ENCODE assay signal across 9 cellular contexts in genomic region chr11:1564535-1565172, GRCh38. TPM values are rescaled to one million over a fixed set of nuclear protein-coding genes. Genes with fewer than 3 reads are reported as not detected.
DNase-seq lines count a peak whose midpoint lies in the region; ATAC-seq and TF ChIP-seq lines count a peak whose summit lies in the region.
"Had no signal": no experiment of that assay in that cellular context is flagged by ENCODE, and none has a peak within 500 bp of the region (broad histone marks: within the 10 kb centered on the region; RNA-seq: fewer than 3 reads in every experiment).

No MANE protein-coding gene starts in this region.

- peaks cover 46% of the 10 kb centered on the region for H4K20me1 ChIP-seq in neural cell (ENCODE audit: insufficient read depth)

- H3F3A ChIP-seq in neural cell (ENCODE audit: insufficient read depth, low read length, poor library complexity, severe bottlenecking) = no peaks in the 10 kb centered on the region

- no peaks in the 10 kb centered on the region for H3K9me3 ChIP-seq in neural cell (ENCODE audit: low read length)
- no peaks in the 10 kb centered on the region for H3K9me3 ChIP-seq in testis

- no peaks in the 10 kb centered on the region for H3K27me3 ChIP-seq in neural cell (ENCODE audit: insufficient read depth, low read depth, low read length)
- no peaks in the 10 kb centered on the region for H3K27me3 ChIP-seq in testis

- no peak overlapping the region for H3K4me2 ChIP-seq in neural cell (ENCODE audit: low read length)

- peak overlapping the region; percentile 28 for H3K27ac ChIP-seq in neural cell (ENCODE audit: low read length)
- H3K27ac ChIP-seq in testis = no peak overlapping the region

- WGBS in testis, 2 donors = 49 to 100% methylated on average over 2 to 13 of the region's 16 CpGs

- no peak for TF ChIP-seq POLR2A in testis (IDR thresholded peaks at IDR 0.05)

- H3K4me3 ChIP-seq in neural cell (ENCODE audit: low read length) (peak overlapping the region; percentile 45), testis (no peak overlapping the region)

- peaks cover under 1% of the 10 kb centered on the region for H3K4me1 ChIP-seq in testis

- TF ChIP-seq RAD21 in neural cell (conservative IDR thresholded peaks at IDR 0.05) = no peak

- TF ChIP-seq EP300 in neural cell (conservative IDR thresholded peaks at IDR 0.05; ENCODE audit: poor library complexity, severe bottlenecking) = no peak

- no peak for TF ChIP-seq CTCF in neural cell (IDR thresholded peaks at IDR 0.05; ENCODE audit: poor library complexity, severe bottlenecking)
- TF ChIP-seq CTCF in testis (IDR thresholded peaks at IDR 0.05) = no peak

- intact Hi-C loops in testis (cut with DNase I; ENCODE audit: low total_unique reads) = no loop called here

- peak; percentile 97 for DNase-seq in Daoy (ENCODE audit: low read depth)
- DNase-seq in NCI-H524 treated with DMSO at 0.1 percent for 48 hours (lab: John Stamatoyannopoulos, UW) = peak; percentile 35
- no peak for DNase-seq in testis
- DNase-seq: activated naive CD8-positive, alpha-beta T cell treated with anti-CD3 and anti-CD28 coated beads, Interleukin-2, amount 10 ng/mL, durations not matched to agents 7 days and 5 days had no signal

- peak overlapping the region; percentile 48 for H3K9ac ChIP-seq in neural cell (ENCODE audit: low read length)

- H3K9me2 ChIP-seq in neural cell (ENCODE audit: insufficient read depth, low read length) = no peaks in the 10 kb centered on the region

- H3K36me3 ChIP-seq in neural cell (ENCODE audit: insufficient read depth, low read length) = no peaks in the 10 kb centered on the region
- H3K36me3 ChIP-seq in testis (ENCODE audit: low read depth, missing control alignments) = no peaks in the 10 kb centered on the region

- H2AFZ ChIP-seq in neural cell (ENCODE audit: low read depth, low read length) = no peak overlapping the region

- ATAC-seq in esophagus mucosa = peak; percentile 35
- ATAC-seq in GM21737 (IDR thresholded peaks at IDR 0.05; ENCODE audit: unreplicated experiment) = no peak
- no peak for ATAC-seq in GM18502 (IDR thresholded peaks at IDR 0.05; ENCODE audit: poor library complexity, unreplicated experiment)
- no peak for ATAC-seq in GM18907 (IDR thresholded peaks at IDR 0.05; ENCODE audit: unreplicated experiment)

- H3K79me2 ChIP-seq in neural cell (replicated peaks; ENCODE audit: insufficient read depth, low read length) = peaks cover 39% of the 10 kb centered on the region

TF ChIP-seq in neural cell, 6 proteins besides CTCF, POLR2A, EP300 and RAD21:
- TF ChIP-seq POLR2AphosphoS5 (IDR thresholded peaks at IDR 0.05) (no peak), EZH2 (IDR thresholded peaks at IDR 0.05; ENCODE audit: borderline replicate concordance, insufficient read depth, low read length, poor library complexity, severe bottlenecking) (no peak), TAF1 (IDR thresholded peaks at IDR 0.05; ENCODE audit: low read depth) (no peak), REST (IDR thresholded peaks at IDR 0.05; ENCODE audit: borderline replicate concordance) (no peak), SMC3 (conservative IDR thresholded peaks at IDR 0.05; ENCODE audit: poor library complexity) (no peak), MXI1 (conservative IDR thresholded peaks at IDR 0.05; ENCODE audit: poor library complexity, severe bottlenecking) (no peak)
TF ChIP-seq in neural cell: peak in this region for 0.

RNA-seq across cellular contexts. Expression of gene DUSP8, which starts 7.4 kb away (rescaled TPM):
- 0.69 and 1.2 TPM in 2 replicates for total RNA-seq in Daoy (2014; rRNA removed; shearing (Covaris generic))
- total RNA-seq in esophagus mucosa (0.76 TPM), testis (10 to 100 TPM in 1 of 2 donors, 1 to 10 TPM in 1; 8.5 to 14.4 TPM)
- polyA plus RNA-seq in neural cell (3.5 and 7.1 TPM in 2 replicates), testis (ENCODE audit: insufficient read depth, low read depth, low replicate concordance) (7.0 TPM)
- polyA minus RNA-seq in neural cell = 15.8 and 17.7 TPM in 2 replicates

RNA-seq across cellular contexts. Expression of gene KRTAP5-1, which starts 20.4 kb away (rescaled TPM):
- not detected in 2 replicates for total RNA-seq in Daoy (2014; rRNA removed; shearing (Covaris generic))
- total RNA-seq in esophagus mucosa (not detected), testis (not detected)
- polyA plus RNA-seq in neural cell (not detected in 2 replicates), testis (ENCODE audit: insufficient read depth, low read depth, low replicate concordance) (not detected)
- not detected in 2 replicates for polyA minus RNA-seq in neural cell
- total RNA-seq: activated naive CD8-positive, alpha-beta T cell treated with anti-CD3 and anti-CD28 coated beads, Interleukin-2, amount 10 ng/mL, durations not matched to agents 7 days and 5 days had no signal

RNA-seq across cellular contexts. Expression of gene KRTAP5-2, which starts 33.4 kb away (rescaled TPM):
- not detected in 2 replicates for total RNA-seq in Daoy (2014; rRNA removed; shearing (Covaris generic))
- total RNA-seq in esophagus mucosa (not detected), testis (not detected)
- polyA plus RNA-seq in neural cell (not detected in 2 replicates), testis (ENCODE audit: insufficient read depth, low read depth, low replicate concordance) (not detected)
- not detected in 2 replicates for polyA minus RNA-seq in neural cell
- total RNA-seq: activated naive CD8-positive, alpha-beta T cell treated with anti-CD3 and anti-CD28 coated beads, Interleukin-2, amount 10 ng/mL, durations not matched to agents 7 days and 5 days had no signal

RNA-seq across cellular contexts. Expression of gene KRTAP5-3, which starts 43.6 kb away (rescaled TPM):
- total RNA-seq in Daoy (2014; rRNA removed; shearing (Covaris generic)) = not detected in 2 replicates
- not detected for total RNA-seq in esophagus mucosa
- not detected in 2 replicates for polyA plus RNA-seq in neural cell
- polyA minus RNA-seq in neural cell = not detected in 2 replicates
- not detected for total RNA-seq in testis
- polyA plus RNA-seq in testis (ENCODE audit: insufficient read depth, low read depth, low replicate concordance) = not detected
- total RNA-seq: activated naive CD8-positive, alpha-beta T cell treated with anti-CD3 and anti-CD28 coated beads, Interleukin-2, amount 10 ng/mL, durations not matched to agents 7 days and 5 days had no signal

RNA-seq across cellular contexts. Expression of gene KRTAP5-4, which starts 57.3 kb away (rescaled TPM):
- not detected in 2 replicates for total RNA-seq in Daoy (2014; rRNA removed; shearing (Covaris generic))
- not detected for total RNA-seq in esophagus mucosa
- polyA plus RNA-seq in neural cell = not detected in 2 replicates
- not detected in 2 replicates for polyA minus RNA-seq in neural cell
- total RNA-seq in testis = not detected
- polyA plus RNA-seq in testis (ENCODE audit: insufficient read depth, low read depth, low replicate concordance) = not detected
- total RNA-seq: activated naive CD8-positive, alpha-beta T cell treated with anti-CD3 and anti-CD28 coated beads, Interleukin-2, amount 10 ng/mL, durations not matched to agents 7 days and 5 days had no signal
